1 cellular context compared by ENCODE assay signal in genomic region chr5:16465544-16466432, GRCh38.
TF ChIP-seq lines count a peak whose summit lies in the region.

Gene ZNF622 (minus strand): TSS chr5:16465800. CDS start chr5:16465665, 135 bp downstream.

TF ChIP-seq in K562, 482 proteins besides CTCF, POLR2A, EP300 and RAD21 (continued from another document and continues in another):
- peak; percentile 47; the same call in 1 of the 2 replicates for TF ChIP-seq ATF7 (IDR thresholded peaks at IDR 0.05)
- TF ChIP-seq MXD1 (CRISPR knock-in tag; IDR thresholded peaks at IDR 0.05; ENCODE audit: borderline replicate concordance, poor library complexity, severe bottlenecking) = no peak
- TF ChIP-seq BDP1 (IDR thresholded peaks at IDR 0.05; ENCODE audit: insufficient read depth, insufficient read length) = no peak
- peak; percentile 97 for TF ChIP-seq PHF20 (IDR thresholded peaks at IDR 0.05; ENCODE audit: partially characterized antibody)
- TF ChIP-seq ZNF232 (CRISPR knock-in tag; IDR thresholded peaks at IDR 0.05) = 0 out of 2 replicates have a peak, but pooled peaks have one; percentile 45
- no peak for TF ChIP-seq TCFL5 (CRISPR knock-in tag; conservative IDR thresholded peaks at IDR 0.05)
- no peak; the same call in 1 of the 2 replicates for TF ChIP-seq TAL1 (IDR thresholded peaks at IDR 0.05)
- TF ChIP-seq ZBTB5 (IDR thresholded peaks at IDR 0.05) = no peak
- TF ChIP-seq KAT7 (CRISPR knock-in tag; IDR thresholded peaks at IDR 0.05; ENCODE audit: borderline replicate concordance) = no peak; the same call in 1 of the 2 replicates
- TF ChIP-seq NFIX (CRISPR knock-in tag; IDR thresholded peaks at IDR 0.05; ENCODE audit: low read depth) = no peak
- no peak for TF ChIP-seq ZNF124 (CRISPR knock-in tag; IDR thresholded peaks at IDR 0.05)
- TF ChIP-seq NELFE (IDR thresholded peaks at IDR 0.05; ENCODE audit: insufficient read depth, insufficient read length) = peak; percentile 51
- peak; percentile 66 for TF ChIP-seq SAP30 (IDR thresholded peaks at IDR 0.05; ENCODE audit: borderline replicate concordance, insufficient read depth, low read depth, low read length, poor library complexity, severe bottlenecking)
- no peak for TF ChIP-seq CTCFL (IDR thresholded peaks at IDR 0.05; ENCODE audit: borderline replicate concordance, insufficient read depth, low read depth, low read length, poor library complexity, severe bottlenecking)
- TF ChIP-seq PHB (CRISPR knock-in tag; IDR thresholded peaks at IDR 0.05) = no peak
- no peak for TF ChIP-seq ZKSCAN8 (CRISPR knock-in tag; IDR thresholded peaks at IDR 0.05)
- TF ChIP-seq TAF7 (tag; IDR thresholded peaks at IDR 0.05) = peak; percentile 86
- TF ChIP-seq PYGO2 (tag; IDR thresholded peaks at IDR 0.05) = no peak
- TF ChIP-seq ZBTB1 (CRISPR knock-in tag; IDR thresholded peaks at IDR 0.05; ENCODE audit: borderline replicate concordance, low read depth) = no peak; the same call in 1 of the 2 replicates
- no peak for TF ChIP-seq GATAD2B (IDR thresholded peaks at IDR 0.05; ENCODE audit: borderline replicate concordance)
- TF ChIP-seq MTA1 (IDR thresholded peaks at IDR 0.05; ENCODE audit: borderline replicate concordance) = no peak
- TF ChIP-seq CREBBP (IDR thresholded peaks at IDR 0.05; ENCODE audit: low read depth, low read length) = no peak
- TF ChIP-seq CHD7 (IDR thresholded peaks at IDR 0.05; ENCODE audit: low read depth, low read length) = no peak
- no peak for TF ChIP-seq FOXM1 (IDR thresholded peaks at IDR 0.05; ENCODE audit: low read depth)
- 0 out of 2 replicates have a peak, but pooled peaks have one; percentile 16 for TF ChIP-seq FOXM1 (CRISPR knock-in tag; IDR thresholded peaks at IDR 0.05; ENCODE audit: low read depth)
- TF ChIP-seq THRB (CRISPR knock-in tag; conservative IDR thresholded peaks at IDR 0.05) = no peak
- TF ChIP-seq OTX1 (CRISPR knock-in tag; IDR thresholded peaks at IDR 0.05) = 0 out of 2 replicates have a peak, but pooled peaks have one; percentile 39
- no peak for TF ChIP-seq SMAD3 (CRISPR knock-in tag; conservative IDR thresholded peaks at IDR 0.05)
- TF ChIP-seq XRCC5 (IDR thresholded peaks at IDR 0.05; ENCODE audit: low read depth, low read length) = peak; percentile 79
- TF ChIP-seq ZNF140 (CRISPR knock-in tag; IDR thresholded peaks at IDR 0.05) = no peak
- TF ChIP-seq PRDM10 (IDR thresholded peaks at IDR 0.05; ENCODE audit: partially characterized antibody) = peak; percentile 65
- TF ChIP-seq ZBTB9 (CRISPR knock-in tag; IDR thresholded peaks at IDR 0.05) = no peak
- no peak for TF ChIP-seq ZNF354B (CRISPR knock-in tag; IDR thresholded peaks at IDR 0.05)
- TF ChIP-seq MEF2A (IDR thresholded peaks at IDR 0.05; ENCODE audit: control insufficient read depth, low read depth, low read length) = no peak
